In genomic region chr19:18522124-18522861, GRCh38 we compare ENCODE assay signal across 8 cellular contexts. TPM values are rescaled to one million over a fixed set of nuclear protein-coding genes. Genes with fewer than 3 reads are reported as not detected.
A peak's percentile ranks its signal among the peaks of the same experiment; 100 is the strongest.
DNase-seq lines count a peak whose midpoint lies in the region; ATAC-seq and TF ChIP-seq lines count a peak whose summit lies in the region.

No MANE protein-coding gene starts in this region.

- H3K9me3 ChIP-seq in T-helper 17 cell (ENCODE audit: control insufficient read depth, low read length, poor library complexity, severe bottlenecking) = no peaks in the 10 kb centered on the region
- H3K9me3 ChIP-seq in ascending aorta = no peaks in the 10 kb centered on the region
- H3K9me3 ChIP-seq in right cardiac atrium (ENCODE audit: control insufficient read depth, low read length) = no peaks in the 10 kb centered on the region
- no peaks in the 10 kb centered on the region for H3K9me3 ChIP-seq in uterus

- no peaks in the 10 kb centered on the region for H3K27me3 Mint-ChIP-seq in T-helper 17 cell

- ATAC-seq in GM18499 (IDR thresholded peaks at IDR 0.05; ENCODE audit: insufficient read depth, unreplicated experiment) = peak; percentile 78
- peak; percentile 85 for ATAC-seq in HG02938 (IDR thresholded peaks at IDR 0.05; ENCODE audit: unreplicated experiment)
- ATAC-seq in T-helper 17 cell = peak; percentile 89
- peak; percentile 94 to 96 for ATAC-seq in right cardiac atrium

- DNase-seq in NCI-H1694 treated with DMSO at 0.1 percent for 48 hours (lab: John Stamatoyannopoulos, UW) (peak; percentile 100), T-helper 17 cell (peak; percentile 100), ascending aorta (ENCODE audit: low spot score in 2 of 2) (peak; percentile 100), right cardiac atrium (peak; percentile 100), pulmonary artery endothelial cell (ENCODE audit: low read depth, low spot score) (peak; percentile 100), uterus (peak; percentile 100)

- H3K27ac Mint-ChIP-seq in T-helper 17 cell = peak overlapping the region; percentile 95

- intact Hi-C loops in ascending aorta (cut with DNase I) (loop anchor here (1.0 kb wide), 5 partner anchors 21 to 114 kb away; partner anchors contain the start of genes FKBP8, KXD1 and UBA52), right cardiac atrium (cut with DNase I) (loop anchor here in 2 of 4 donors (5.0 to 10.0 kb wide), 2 partner anchors 50 to 57 kb away; no protein-coding TSS in a partner anchor), uterus (cut with DNase I; ENCODE audit: low total_unique reads) (no loop called here)

- TF ChIP-seq CTCF in ascending aorta (IDR thresholded peaks at IDR 0.05) (peak in 1 of 3 experiments; percentile 31), uterus (IDR thresholded peaks at IDR 0.05) (peak in 2 of 4 experiments; percentile 24 to 29)

- H3K4me1 ChIP-seq in ascending aorta (peaks cover 3 to 10% of the 10 kb centered on the region in 2 donors), right cardiac atrium (ENCODE audit: control insufficient read depth, insufficient read depth, low read length) (peaks cover 5% of the 10 kb centered on the region), uterus (no peaks in the 10 kb centered on the region)

- H3K27me3 ChIP-seq in ascending aorta = no peaks in the 10 kb centered on the region
- H3K27me3 ChIP-seq in right cardiac atrium (ENCODE audit: control insufficient read depth, insufficient read depth) = no peaks in the 10 kb centered on the region
- no peaks in the 10 kb centered on the region for H3K27me3 ChIP-seq in uterus

- H3K36me3 Mint-ChIP-seq in T-helper 17 cell (ENCODE audit: low read depth) = no peaks in the 10 kb centered on the region

- H3K4me3 ChIP-seq in ascending aorta = peak overlapping the region; percentile 97 to 99
- peak overlapping the region; percentile 90 for H3K4me3 ChIP-seq in right cardiac atrium (ENCODE audit: low read length)
- H3K4me3 ChIP-seq in uterus = peak overlapping the region; percentile 77 to 79

- TF ChIP-seq POLR2A in uterus (IDR thresholded peaks at IDR 0.05) = peak; percentile 18 to 31

- 2% methylated on average over 51 of the region's 51 CpGs for WGBS in right cardiac atrium

- H3K4me3 Mint-ChIP-seq in T-helper 17 cell = peak overlapping the region; percentile 99

- peak overlapping the region; percentile 97 to 99 for H3K27ac ChIP-seq in ascending aorta
- H3K27ac ChIP-seq in right cardiac atrium (ENCODE audit: low read length) = no peak overlapping the region
- H3K27ac ChIP-seq in uterus = peak overlapping the region; percentile 51 to 94

- H3K36me3 ChIP-seq in ascending aorta (no peaks in the 10 kb centered on the region), uterus (no peaks in the 10 kb centered on the region)

- peaks cover 22% of the 10 kb centered on the region for H3K4me1 Mint-ChIP-seq in T-helper 17 cell

RNA-seq across cellular contexts. Expression of gene ELL, which starts 0.4 kb away (rescaled TPM):
- 10 to 100 TPM; 51.0 to 62.8 TPM for total RNA-seq in T-helper 17 cell
- 30.5 TPM for total RNA-seq in ascending aorta
- total RNA-seq in right cardiac atrium = 10 to 100 TPM; 12.6 to 19.0 (median 14.0) TPM
- 9.3 TPM for polyA plus RNA-seq in right cardiac atrium
- 13.4 and 15.3 TPM in 2 replicates for total RNA-seq in pulmonary artery endothelial cell
- 10 to 100 TPM in 3 of 4 donors, 1 to 10 TPM in 1; 4.1 to 43.5 (median 21.7) TPM for total RNA-seq in uterus

RNA-seq across cellular contexts. Expression of gene FKBP8, which starts 21.1 kb away (rescaled TPM):
- total RNA-seq in T-helper 17 cell = 100 to 1,000 TPM; 149 to 186 TPM
- 395 TPM for total RNA-seq in ascending aorta
- total RNA-seq in right cardiac atrium = 100 to 1,000 TPM; 204 to 236 (median 213) TPM
- 285 TPM for polyA plus RNA-seq in right cardiac atrium
- total RNA-seq in pulmonary artery endothelial cell = 130 and 186 TPM in 2 replicates
- total RNA-seq in uterus = 100 to 1,000 TPM; 139 to 273 (median 205) TPM

RNA-seq across cellular contexts. Expression of gene KXD1, which starts 35.4 kb away (rescaled TPM):
- total RNA-seq in T-helper 17 cell (10 to 100 TPM; 69.6 to 78.5 TPM), ascending aorta (178 TPM), right cardiac atrium (10 to 100 TPM; 47.8 to 55.4 (median 52.2) TPM), pulmonary artery endothelial cell (75.2 and 84.4 TPM in 2 replicates), uterus (100 to 1,000 TPM in 1 of 4 donors, 10 to 100 TPM in 3; 30.3 to 113 (median 82.5) TPM)
- polyA plus RNA-seq in right cardiac atrium = 49.0 TPM

RNA-seq across cellular contexts. Expression of gene UBA52, which starts 49.4 kb away (rescaled TPM):
- 1,000 to 10,000 TPM; 1,880 to 1,939 TPM for total RNA-seq in T-helper 17 cell
- total RNA-seq in ascending aorta = 554 TPM
- total RNA-seq in right cardiac atrium = 100 to 1,000 TPM; 712 to 793 (median 725) TPM
- 622 TPM for polyA plus RNA-seq in right cardiac atrium
- 882 and 970 TPM in 2 replicates for total RNA-seq in pulmonary artery endothelial cell
- 1,000 to 10,000 TPM in 2 of 4 donors, 100 to 1,000 TPM in 2; 295 to 1,369 (median 721) TPM for total RNA-seq in uterus
